1 cellular context compared by ENCODE assay signal in genomic region chr12:57511588-57512325, GRCh38.
TF ChIP-seq lines count a peak whose summit lies in the region.

No MANE protein-coding gene starts in this region.

TF ChIP-seq in A549, 52 proteins besides CTCF, POLR2A, EP300 and RAD21:
- TF ChIP-seq POLR2AphosphoS2 (conservative IDR thresholded peaks at IDR 0.05; ENCODE audit: low read length) (0 out of 2 replicates have a peak, but pooled peaks have one; percentile 53), CBX2 (IDR thresholded peaks at IDR 0.05; ENCODE audit: borderline replicate concordance, low read depth) (no peak), TFCP2L1 (CRISPR knock-in tag; IDR thresholded peaks at IDR 0.05) (no peak), NR3C1 (IDR thresholded peaks at IDR 0.05) (no peak), SMC3 (IDR thresholded peaks at IDR 0.05) (no peak)
